Comparison of ENCODE assay signal across 14 cellular contexts in the genomic region with DNA sequence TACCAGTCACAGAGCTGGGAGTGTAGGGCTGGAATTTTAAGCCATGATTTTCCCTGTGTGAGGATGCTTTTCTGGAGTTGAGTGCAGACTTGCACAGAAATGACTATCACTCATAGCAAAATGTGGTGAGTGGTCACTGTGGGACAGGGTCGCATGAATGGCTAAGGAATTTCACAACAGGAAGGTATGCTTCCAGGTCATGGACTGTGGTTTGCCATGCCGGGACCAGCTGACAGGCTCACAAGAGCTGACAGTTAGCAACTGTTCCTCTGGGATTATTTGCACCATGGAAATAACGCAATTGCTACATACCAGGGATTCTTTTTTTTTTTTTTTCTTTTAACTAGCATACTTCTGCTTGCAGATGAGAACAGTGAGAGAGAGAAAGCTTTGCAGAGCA. TPM values are rescaled to one million over a fixed set of nuclear protein-coding genes. Genes with fewer than 3 reads are reported as not detected.
DNase-seq lines count a peak whose midpoint lies in the region; ATAC-seq, FAIRE-seq and TF ChIP-seq lines count a peak whose summit lies in the region.
"Had no signal": no experiment of that assay in that cellular context is flagged by ENCODE, and none has a peak within 500 bp of the region (broad histone marks: within the 10 kb centered on the region; RNA-seq: fewer than 3 reads in every experiment).

No MANE protein-coding gene starts in this region.

- no peak for TF ChIP-seq RAD21 in HepG2 (CRISPR knock-in tag; IDR thresholded peaks at IDR 0.05)

- peak; percentile 93 for DNase-seq in HepG2 (ENCODE audit: low spot score)
- no peak for DNase-seq in right lobe of liver
- DNase-seq in astrocyte of the spinal cord (ENCODE audit: low read depth, low spot score), result peak; percentile 84
- DNase-seq in hepatic stellate cell (ENCODE audit: low spot score), result peak; percentile 83
- peak; percentile 55 for DNase-seq in urothelium cell line (ENCODE audit: low spot score)
- no peak for DNase-seq in DMS 273 treated with DMSO at 0.1 percent for 48 hours (lab: John Stamatoyannopoulos, UW)
- DNase-seq: NCI-H526, nucleus accumbens, transverse colon had no signal

- intact Hi-C loops in HepG2 (cut with micrococcal nuclease; ENCODE audit: unreplicated experiment) (no loop called here), right lobe of liver (cut with DNase I) (no loop called here)

- H3K4me3 ChIP-seq in HepG2 (replicated peaks in 1 of 3; ENCODE audit: insufficient read depth in 1 of 3, low read depth in 2 of 3, low read length in 3 of 3) (no peak overlapping the region; a peak in 1 of 6 replicates), right lobe of liver (no peak overlapping the region), astrocyte of the spinal cord (ENCODE audit: low read depth, low read length) (no peak overlapping the region)
- H3K4me3 ChIP-seq: A549, transverse colon had no signal

- H3K79me2 ChIP-seq in HepG2 (ENCODE audit: insufficient read depth, low read length), result peaks cover 8% of the 10 kb centered on the region

- TF ChIP-seq CTCF in HepG2 (CRISPR knock-in tag; IDR thresholded peaks at IDR 0.05) (no peak), right lobe of liver (IDR thresholded peaks at IDR 0.05) (no peak), astrocyte of the spinal cord (IDR thresholded peaks at IDR 0.05; ENCODE audit: low read depth, low read length) (no peak)

- BruUV-seq in HepG2 (replicated peaks; lab: Mats Ljungman, UMichigan), result no TSS peak

- POLR2A ChIA-PET in HepG2 (lab: Yijun Ruan, JAX), result no interaction called here

- H3K9ac ChIP-seq in HepG2 (ENCODE audit: insufficient read depth, low read depth, low read length), result no peak overlapping the region
- H3K9ac ChIP-seq: KMS-11 had no signal

- H4K20me1 ChIP-seq in HepG2 (ENCODE audit: insufficient read depth, low read length), result no peaks in the 10 kb centered on the region; the same call in 1 of the 2 replicates

- H3K36me3 ChIP-seq in HepG2 (replicated peaks in 1 of 2; ENCODE audit: control insufficient read depth in 1 of 2, insufficient read depth in 2 of 2, low read length in 2 of 2), result no peaks in the 10 kb centered on the region
- H3K36me3 ChIP-seq in right lobe of liver, result no peaks in the 10 kb centered on the region
- H3K36me3 ChIP-seq: transverse colon had no signal

- under 1% methylated on average over 3 of the region's 3 CpGs for WGBS in HepG2 (ENCODE audit: low lambda C conversion rate)
- WGBS in right lobe of liver (ENCODE audit: insufficient coverage, low coverage, low lambda C conversion rate, missing lambda C conversion rate), result 17% methylated on average over 3 of the region's 3 CpGs

- H3K4me1 ChIP-seq in HepG2 (ENCODE audit: insufficient read depth, low read length) (peaks cover 32% of the 10 kb centered on the region), right lobe of liver (peaks cover 0 to 7% (median 1%) of the 10 kb centered on the region in 4 donors)

- H3K27me3 ChIP-seq in HepG2 (ENCODE audit: control insufficient read depth in 1 of 2, insufficient read depth in 2 of 2, low read length in 2 of 2), result no peaks in the 10 kb centered on the region; a peak in 2 of 5 replicates
- H3K27me3 ChIP-seq in right lobe of liver, result no peaks in the 10 kb centered on the region
- H3K27me3 ChIP-seq: transverse colon had no signal

- no peak overlapping the region for H2AFZ ChIP-seq in HepG2 (ENCODE audit: low read length)

- H3K27ac ChIP-seq in HepG2 (ENCODE audit: extremely low read length, insufficient read depth, low read length) (no peak overlapping the region), right lobe of liver (no peak overlapping the region)
- H3K27ac ChIP-seq: A549, KMS-11, transverse colon had no signal

- FAIRE-seq in HepG2 (lab: Jason Lieb, UNC) (peak; percentile 95), urothelium cell line (lab: Jason Lieb, UNC) (no peak)
- FAIRE-seq: A549, colon had no signal

- CTCF ChIA-PET in HepG2 (lab: Yijun Ruan, JAX; ENCODE audit: low intra/inter-chr PET ratio, low total read pairs), result no interaction called here

- peak; percentile 72 for ATAC-seq in HepG2
- no peak for ATAC-seq in right lobe of liver
- ATAC-seq in HG02588 (IDR thresholded peaks at IDR 0.05; ENCODE audit: unreplicated experiment), result no peak
- no peak for ATAC-seq in HG03439 (IDR thresholded peaks at IDR 0.05; ENCODE audit: unreplicated experiment)
- ATAC-seq: A549 had no signal

- no peak for TF ChIP-seq POLR2A in HepG2 (IDR thresholded peaks at IDR 0.05; ENCODE audit: insufficient read depth in 1 of 2, low read depth in 2 of 2, low read length in 2 of 2)
- TF ChIP-seq POLR2A in right lobe of liver (IDR thresholded peaks at IDR 0.05), result no peak

- in situ Hi-C loops in HepG2 (cut with HindIII; ENCODE audit: extremely low pct_ligation_motif_present, low pct_unique_long_range_greater_than_20kb), result loop anchor here (25.0 kb wide), 1 partner anchor 861 kb away; the partner anchor contains the start of genes C2orf49 and TGFBRAP1
- in situ Hi-C loops in astrocyte of the spinal cord (cut with HindIII; ENCODE audit: low sequenced_read_pairs), result no loop called here

- TF ChIP-seq EP300 in HepG2 (IDR thresholded peaks at IDR 0.05; ENCODE audit: low read depth in 2 of 2, low read length in 2 of 2) (peak; percentile 56 to 64; a peak in 3 of 4 replicates), HepG2 (CRISPR knock-in tag; IDR thresholded peaks at IDR 0.05; ENCODE audit: borderline replicate concordance) (peak; percentile 58; the same call in 1 of the 2 replicates)

- H3K4me2 ChIP-seq in HepG2 (ENCODE audit: low read depth, low read length), result peak overlapping the region; percentile 54
- H3K4me2 ChIP-seq: A549, KMS-11 had no signal

- H3K9me3 ChIP-seq in HepG2 (ENCODE audit: low read length), result no peaks in the 10 kb centered on the region
- H3K9me3 ChIP-seq in right lobe of liver, result no peaks in the 10 kb centered on the region
- H3K9me3 ChIP-seq: A549, transverse colon had no signal

TF ChIP-seq in HepG2, 621 proteins besides CTCF, POLR2A, EP300 and RAD21 (continues in another document):
- TF ChIP-seq ELF1 (CRISPR knock-in tag; IDR thresholded peaks at IDR 0.05) (peak; percentile 16; the same call in 1 of the 2 replicates), MXI1 (IDR thresholded peaks at IDR 0.05; ENCODE audit: borderline replicate concordance, low read depth, low read length) (peak; percentile 63; the same call in 1 of the 3 replicates), ZBTB7B (CRISPR knock-in tag; IDR thresholded peaks at IDR 0.05) (0 out of 2 replicates have a peak, but pooled peaks have one; percentile 28), SOX5 (CRISPR knock-in tag; IDR thresholded peaks at IDR 0.05; ENCODE audit: borderline replicate concordance) (peak; percentile 72; the same call in 1 of the 2 replicates), KDM5A (IDR thresholded peaks at IDR 0.05; ENCODE audit: borderline replicate concordance, low read length) (no peak), SP140L (CRISPR knock-in tag; IDR thresholded peaks at IDR 0.05; ENCODE audit: borderline replicate concordance) (no peak), ZNF879 (CRISPR knock-in tag; IDR thresholded peaks at IDR 0.05) (no peak), KAT7 (CRISPR knock-in tag; IDR thresholded peaks at IDR 0.05; ENCODE audit: borderline replicate concordance) (0 out of 2 replicates have a peak, but pooled peaks have one; percentile 44), GABPB1 (CRISPR knock-in tag; IDR thresholded peaks at IDR 0.05) (peak; percentile 72), ZNF749 (CRISPR knock-in tag; IDR thresholded peaks at IDR 0.05; ENCODE audit: borderline replicate concordance) (no peak), BCL6 (CRISPR knock-in tag; IDR thresholded peaks at IDR 0.05) (peak; percentile 78), ZBTB25 (CRISPR knock-in tag; IDR thresholded peaks at IDR 0.05) (0 out of 2 replicates have a peak, but pooled peaks have one; percentile 25), ZNF556 (CRISPR knock-in tag; IDR thresholded peaks at IDR 0.05; ENCODE audit: borderline replicate concordance) (peak; percentile 57; the same call in 1 of the 2 replicates), ZEB1 (IDR thresholded peaks at IDR 0.05; ENCODE audit: insufficient replicate concordance, low read depth) (peak; percentile 36), ELF3 (CRISPR knock-in tag; IDR thresholded peaks at IDR 0.05) (peak; percentile 82), ZFY (CRISPR knock-in tag; IDR thresholded peaks at IDR 0.05) (no peak)

RNA-seq across cellular contexts. Expression of gene UXS1, which starts 3.8 kb away (rescaled TPM):
- total RNA-seq in HepG2 (2016; rRNA removed; fragmentation: Illumina TruSeq; extraction: Trizol), result 35.4 and 53.3 TPM in 2 replicates
- total RNA-seq in HepG2 (2016; cell fraction: cytosol; rRNA removed; fragmentation: Illumina TruSeq; extraction: Trizol; ENCODE audit: low read depth), result 213 and 242 TPM in 2 replicates
- total RNA-seq in HepG2 (2016; cell fraction: insoluble cytoplasmic fraction; rRNA removed; fragmentation: Illumina TruSeq; extraction: Trizol), result 35.4 and 55.0 TPM in 2 replicates
- 82.8 and 94.5 TPM in 2 replicates for total RNA-seq in HepG2 (2016; cell fraction: membrane; rRNA removed; fragmentation: Illumina TruSeq; extraction: Trizol)
- 81.3 and 87.6 TPM in 2 replicates for total RNA-seq in HepG2 (2016; cell fraction: nucleus; rRNA removed; fragmentation: Illumina TruSeq; extraction: Trizol)
- polyA plus RNA-seq in HepG2 (2011; rRNA removed), result 110 and 117 TPM in 2 replicates
- polyA plus RNA-seq in HepG2 (2011; cell fraction: cytosol; rRNA removed), result 84.0 and 87.5 TPM in 2 replicates
- 63.2 and 66.8 TPM in 2 replicates for polyA plus RNA-seq in HepG2 (2011; cell fraction: nucleus; rRNA removed)
- 66.7 and 76.7 TPM in 2 replicates for polyA plus RNA-seq in HepG2 (2012)
- polyA plus RNA-seq in HepG2 (2016; cell fraction: cytosol; fragmentation: Illumina TruSeq; extraction: Trizol; ENCODE audit: low read depth), result 24.5 and 28.9 TPM in 2 replicates
- polyA plus RNA-seq in HepG2 (2016; cell fraction: insoluble cytoplasmic fraction; fragmentation: Illumina TruSeq; extraction: Trizol; ENCODE audit: low read depth), result 51.5 and 54.9 TPM in 2 replicates
- polyA plus RNA-seq in HepG2 (2016; cell fraction: membrane; fragmentation: Illumina TruSeq; extraction: Trizol; ENCODE audit: low read depth), result 39.9 TPM in 2 replicates
- 128 and 133 TPM in 2 replicates for polyA plus RNA-seq in HepG2 (2016; cell fraction: nucleus; fragmentation: Illumina TruSeq; extraction: Trizol; ENCODE audit: insufficient read depth, low read depth)
- polyA minus RNA-seq in HepG2 (2011; rRNA and poly(A)+ RNA removed; ENCODE audit: low replicate concordance), result 33.9 and 171 TPM in 2 replicates
- 65.9 and 83.0 TPM in 2 replicates for polyA minus RNA-seq in HepG2 (2011; cell fraction: cytosol; rRNA and poly(A)+ RNA removed)
- 109 TPM in 2 replicates for polyA minus RNA-seq in HepG2 (2011; cell fraction: nucleus; rRNA and poly(A)+ RNA removed)
- 10 to 100 TPM in 5 of 6 experiments, 1 to 10 TPM in 1; 8.2 to 56.2 (median 14.0) TPM for total RNA-seq in right lobe of liver

Comparison
In these comparisons a context has a peak if more than half of its experiments do, and no peak if none do; other contexts are left out.
1. DNase-seq: peak in HepG2 (single experiment), astrocyte of the spinal cord (single experiment), hepatic stellate cell (single experiment) and urothelium cell line (single experiment); none in right lobe of liver (0 of 3) and DMS 273 treated with DMSO at 0.1 percent for 48 hours (single experiment).